In the genomic region with DNA sequence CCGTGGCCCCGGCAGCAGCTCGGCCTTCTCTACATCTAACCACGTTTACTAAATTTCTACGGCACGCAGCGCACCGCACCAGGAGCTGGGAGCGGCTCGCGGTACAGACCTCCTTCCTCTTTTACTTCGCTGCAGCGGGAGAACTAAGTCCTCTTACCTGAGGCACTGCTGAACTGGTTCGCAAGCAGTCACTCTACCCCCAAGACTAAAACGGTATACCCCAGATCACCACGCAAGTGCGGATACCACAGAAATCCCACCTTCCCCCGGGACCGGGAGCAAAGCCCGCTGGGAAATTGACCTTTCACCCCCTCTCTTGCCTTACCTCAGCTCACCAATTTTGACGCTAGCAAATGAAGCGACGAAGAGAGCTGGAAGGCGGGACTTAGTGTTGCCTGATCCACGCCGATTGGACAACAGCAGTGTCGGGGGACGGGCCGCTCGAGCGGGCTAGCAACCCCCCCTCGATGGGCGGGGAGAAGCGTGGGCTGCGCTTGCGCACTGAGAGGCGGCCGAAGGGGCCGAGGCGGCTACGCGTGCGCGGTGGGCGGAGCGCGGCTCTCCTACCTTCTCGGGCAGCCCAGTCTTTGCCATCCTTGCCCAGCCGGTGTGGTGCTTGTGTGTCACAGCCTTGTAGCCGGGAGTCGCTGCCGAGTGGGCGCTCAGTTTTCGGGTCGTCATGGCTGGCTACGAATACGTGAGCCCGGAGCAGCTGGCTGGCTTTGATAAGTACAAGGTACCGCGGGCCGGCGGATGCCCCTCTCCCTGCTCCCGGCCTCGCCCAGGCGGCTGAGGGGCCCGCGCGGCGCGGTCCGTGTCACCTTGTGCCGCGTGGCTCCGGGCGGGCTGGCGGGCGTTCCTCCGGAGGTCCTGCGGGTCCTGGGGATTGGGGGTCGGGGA, we compare ENCODE assay signal across 8 cellular contexts. TPM values are rescaled to one million over a fixed set of nuclear protein-coding genes. Genes with fewer than 3 reads are reported as not detected.
DNase-seq lines count a peak whose midpoint lies in the region; TF ChIP-seq lines count a peak whose summit lies in the region.

A gene with protein sequence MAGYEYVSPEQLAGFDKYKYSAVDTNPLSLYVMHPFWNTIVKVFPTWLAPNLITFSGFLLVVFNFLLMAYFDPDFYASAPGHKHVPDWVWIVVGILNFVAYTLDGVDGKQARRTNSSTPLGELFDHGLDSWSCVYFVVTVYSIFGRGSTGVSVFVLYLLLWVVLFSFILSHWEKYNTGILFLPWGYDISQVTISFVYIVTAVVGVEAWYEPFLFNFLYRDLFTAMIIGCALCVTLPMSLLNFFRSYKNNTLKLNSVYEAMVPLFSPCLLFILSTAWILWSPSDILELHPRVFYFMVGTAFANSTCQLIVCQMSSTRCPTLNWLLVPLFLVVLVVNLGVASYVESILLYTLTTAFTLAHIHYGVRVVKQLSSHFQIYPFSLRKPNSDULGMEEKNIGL (plus strand): TSS at position 590 of the 900 bp plus-strand sequence. CDS start 90 bp downstream, at position 680.

- H3K9me3 ChIP-seq in neuron (ENCODE audit: low read length) (no peaks in the 10 kb centered on the region), subcutaneous abdominal adipose tissue (ENCODE audit: control insufficient read depth in 5 of 5, low read length in 5 of 5) (no peaks in the 10 kb centered on the region)

- H3K4me1 ChIP-seq in neuron (ENCODE audit: insufficient read depth, low read length) (peaks cover 28% of the 10 kb centered on the region), subcutaneous abdominal adipose tissue (ENCODE audit: control insufficient read depth in 5 of 5, insufficient read depth in 5 of 5, low read length in 5 of 5) (peaks cover 2 to 28% (median 23%) of the 10 kb centered on the region in 5 donors)

- H3K9ac ChIP-seq in subcutaneous abdominal adipose tissue (ENCODE audit: low read length in 5 of 5) = peak within 1 kb of the TSS; percentile 83 to 99 (median 96)

- H3K27me3 ChIP-seq in neuron (ENCODE audit: insufficient read depth, low read length) (no peaks in the 10 kb centered on the region), subcutaneous abdominal adipose tissue (ENCODE audit: control insufficient read depth in 5 of 5, insufficient read depth in 4 of 5, low read length in 5 of 5) (no peaks in the 10 kb centered on the region)

- in situ Hi-C loops in SK-MEL-5 (cut with HindIII; ENCODE audit: low pct_unique_long_range_greater_than_20kb, low sequenced_read_pairs) = no loop called here

- POLR2A ChIA-PET in HEK293T (lab: Yijun Ruan, JAX) = interaction anchor here (0.7 to 2.4 kb wide), 16 partner anchors 10 to 231 kb away, joined by 3 to 18 read pairs (median 4); no protein-coding TSS in a partner anchor

- H2AFZ ChIP-seq in neuron (ENCODE audit: low read depth, low read length) = peak within 1 kb of the TSS; percentile 46

- DNase-seq in GF-D8 (lab: John Stamatoyannopoulos, UW) (peak; percentile 97), HEK293T (ENCODE audit: extremely low spot score) (peak; percentile 97), MV-4-11 (lab: John Stamatoyannopoulos, UW) (peak; percentile 99), SK-MEL-5 (ENCODE audit: low read depth, low spot score) (peak; percentile 100), foreskin melanocyte (peak; percentile 98)
- peak; percentile 99 for DNase-seq in activated naive CD4-positive, alpha-beta T cell treated with Interleukin-2 at 50 U/mL for 16 hours

- H3K27ac ChIP-seq in subcutaneous abdominal adipose tissue (ENCODE audit: low read depth, low read length) = peak within 1 kb of the TSS; percentile 100

- H3K4me3 ChIP-seq in neuron (ENCODE audit: low read length) (peak within 1 kb of the TSS; percentile 98), subcutaneous abdominal adipose tissue (ENCODE audit: low read depth in 1 of 5, low read length in 5 of 5) (peak within 1 kb of the TSS; percentile 77 to 97 (median 97))

- CTCF ChIA-PET in HEK293T (lab: Yijun Ruan, JAX) = interaction anchor here (0.5 to 1.1 kb wide), 2 partner anchors 14 to 232 kb away, joined by 3 to 4 read pairs; no protein-coding TSS in a partner anchor

- no peaks in the 10 kb centered on the region for H3K36me3 ChIP-seq in neuron (ENCODE audit: insufficient read depth, low read length)
- H3K36me3 ChIP-seq in subcutaneous abdominal adipose tissue (ENCODE audit: control insufficient read depth in 5 of 5, insufficient read depth in 5 of 5, low read length in 5 of 5) = no peaks in the 10 kb centered on the region

TF ChIP-seq in HEK293T, 16 proteins besides CTCF, POLR2A, EP300 and RAD21:
- TF ChIP-seq L3MBTL2 (conservative IDR thresholded peaks at IDR 0.05) (peak; percentile 64), HDGF (IDR thresholded peaks at IDR 0.05; ENCODE audit: borderline replicate concordance) (no peak), BHLHE40 (IDR thresholded peaks at IDR 0.05; ENCODE audit: borderline replicate concordance) (no peak), LEF1 (IDR thresholded peaks at IDR 0.05; ENCODE audit: borderline replicate concordance) (no peak), SUZ12 (IDR thresholded peaks at IDR 0.05) (no peak), FOXM1 (IDR thresholded peaks at IDR 0.05; ENCODE audit: borderline replicate concordance) (no peak), FOXK2 (IDR thresholded peaks at IDR 0.05) (no peak)
- TF ChIP-seq, protein P1, sequence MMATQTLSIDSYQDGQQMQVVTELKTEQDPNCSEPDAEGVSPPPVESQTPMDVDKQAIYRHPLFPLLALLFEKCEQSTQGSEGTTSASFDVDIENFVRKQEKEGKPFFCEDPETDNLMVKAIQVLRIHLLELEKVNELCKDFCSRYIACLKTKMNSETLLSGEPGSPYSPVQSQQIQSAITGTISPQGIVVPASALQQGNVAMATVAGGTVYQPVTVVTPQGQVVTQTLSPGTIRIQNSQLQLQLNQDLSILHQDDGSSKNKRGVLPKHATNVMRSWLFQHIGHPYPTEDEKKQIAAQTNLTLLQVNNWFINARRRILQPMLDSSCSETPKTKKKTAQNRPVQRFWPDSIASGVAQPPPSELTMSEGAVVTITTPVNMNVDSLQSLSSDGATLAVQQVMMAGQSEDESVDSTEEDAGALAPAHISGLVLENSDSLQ (IDR thresholded peaks at IDR 0.05) = peak; percentile 99
TF ChIP-seq in HEK293T: peak in this region for 2.

RNA-seq across cellular contexts. Expression of the gene that starts here (rescaled TPM):
- total RNA-seq in SK-MEL-5 (2014; rRNA removed; shearing (Covaris generic)) = 48.0 and 50.4 TPM in 2 replicates
- polyA plus RNA-seq in SK-MEL-5 (2015; cell fraction: cytosol; rRNA removed) = 25.6 and 36.5 TPM in 2 replicates
- polyA plus RNA-seq in SK-MEL-5 (2015; cell fraction: nucleus; rRNA removed) = 20.4 and 21.0 TPM in 2 replicates

Comparison
In these comparisons a context has a peak if more than half of its experiments do, and no peak if none do; other contexts are left out.
1. Peak in every context shown above with its lines: DNase-seq, H3K4me3 ChIP-seq and H3K27ac ChIP-seq.